Comparison of ENCODE assay signal across 10 cellular contexts in genomic region chr10:71873582-71874182, GRCh38. TPM values are rescaled to one million over a fixed set of nuclear protein-coding genes. Genes with fewer than 3 reads are reported as not detected.
DNase-seq lines count a peak whose midpoint lies in the region; ATAC-seq and TF ChIP-seq lines count a peak whose summit lies in the region.
"Had no signal": no experiment of that assay in that cellular context is flagged by ENCODE, and none has a peak within 500 bp of the region (broad histone marks: within the 10 kb centered on the region; RNA-seq: fewer than 3 reads in every experiment).

No MANE protein-coding gene starts in this region.

- H3F3A ChIP-seq in GM23248 (ENCODE audit: insufficient read depth) = no peaks in the 10 kb centered on the region

- H4K20me1 ChIP-seq in KMS-11 (ENCODE audit: insufficient read depth) (no peaks in the 10 kb centered on the region), GM23248 (ENCODE audit: insufficient read depth) (no peaks in the 10 kb centered on the region)

- CTCF ChIA-PET in GM10248 (lab: Yijun Ruan, JAX) = interaction anchor here (0.8 to 3.8 kb wide), 4 partner anchors 19 to 37 kb away, joined by 3 to 27 read pairs (median 4); partner anchors contain the start of gene PSAP
- CTCF ChIA-PET in activated CD4-positive, alpha-beta memory T cell treated with anti-CD3 and anti-CD28 coated beads, Interleukin-2, amount 10 ng/mL, durations not matched to agents 7 days and 5 days (lab: Charles Lee) = interaction anchor here (1.1 to 2.2 kb wide), 2 partner anchors 9 to 23 kb away, joined by 3 to 6 read pairs; no protein-coding TSS in a partner anchor

- H3K4me3 Mint-ChIP-seq in activated CD4-positive, alpha-beta memory T cell treated with anti-CD3 and anti-CD28 coated beads, Interleukin-2, amount 10 ng/mL, durations not matched to agents 7 days and 5 days = no peak overlapping the region

- H3K4me3 ChIP-seq in KMS-11 (IDR thresholded peaks at IDR 0.05; ENCODE audit: insufficient read depth, low read depth, low read length) (no peak overlapping the region), GM23248 (no peak overlapping the region)
- H3K4me3 ChIP-seq: skin epidermis had no signal

- peaks cover 40% of the 10 kb centered on the region for H3K4me1 ChIP-seq in KMS-11 (ENCODE audit: low read depth, poor library complexity, severe bottlenecking)
- 0 out of 2 replicates have a peak, but pooled peaks cover 9% of the 10 kb centered on the region for H3K4me1 ChIP-seq in GM23248 (ENCODE audit: insufficient read depth)

- H3K9me2 ChIP-seq in GM23248 (ENCODE audit: insufficient read depth) = no peaks in the 10 kb centered on the region

- H3K27me3 Mint-ChIP-seq in activated CD4-positive, alpha-beta memory T cell treated with anti-CD3 and anti-CD28 coated beads, Interleukin-2, amount 10 ng/mL, durations not matched to agents 7 days and 5 days = peaks cover 4% of the 10 kb centered on the region

- H3K4me2 ChIP-seq in KMS-11 = peak overlapping the region; percentile 26; the same call in 1 of the 2 replicates
- H3K4me2 ChIP-seq in GM23248 (ENCODE audit: unreplicated experiment) = no peak overlapping the region

- H3K27ac Mint-ChIP-seq in activated CD4-positive, alpha-beta memory T cell treated with anti-CD3 and anti-CD28 coated beads, Interleukin-2, amount 10 ng/mL, durations not matched to agents 7 days and 5 days = no peak overlapping the region

- peak; percentile 85 for DNase-seq in GM10248 (ENCODE audit: extremely low spot score)
- DNase-seq in AG08395 (ENCODE audit: low spot score) = no peak
- no peak for DNase-seq in activated CD4-positive, alpha-beta memory T cell treated with anti-CD3 and anti-CD28 coated beads, Interleukin-2, amount 10 ng/mL, durations not matched to agents 7 days and 5 days
- no peak for DNase-seq in GM23248
- no peak for DNase-seq in DMS79 treated with DMSO at 0.1 percent for 48 hours (lab: John Stamatoyannopoulos, UW)
- DNase-seq: AML-193 had no signal

- H3K36me3 Mint-ChIP-seq in activated CD4-positive, alpha-beta memory T cell treated with anti-CD3 and anti-CD28 coated beads, Interleukin-2, amount 10 ng/mL, durations not matched to agents 7 days and 5 days (ENCODE audit: low read depth) = no peaks in the 10 kb centered on the region

- peaks cover 12% of the 10 kb centered on the region for H3K27me3 ChIP-seq in KMS-11 (ENCODE audit: insufficient read depth, low read depth)
- no peaks in the 10 kb centered on the region for H3K27me3 ChIP-seq in GM23248 (replicated peaks; ENCODE audit: insufficient read depth)

- H3K79me2 ChIP-seq in KMS-11 (ENCODE audit: insufficient read depth, low read depth) = no peaks in the 10 kb centered on the region
- H3K79me2 ChIP-seq in GM23248 (ENCODE audit: insufficient read depth) = no peaks in the 10 kb centered on the region

- 91 to 93% methylated on average over 7 of the region's 7 CpGs for WGBS in GM23248 (ENCODE audit: low coverage in 1 of 2, low lambda C conversion rate in 2 of 2, missing lambda C conversion rate in 2 of 2), 2 experiments

- H3K36me3 ChIP-seq in KMS-11 (ENCODE audit: insufficient read depth) = no peaks in the 10 kb centered on the region
- no peaks in the 10 kb centered on the region for H3K36me3 ChIP-seq in GM23248 (ENCODE audit: low read depth)

- H3K9me3 Mint-ChIP-seq in activated CD4-positive, alpha-beta memory T cell treated with anti-CD3 and anti-CD28 coated beads, Interleukin-2, amount 10 ng/mL, durations not matched to agents 7 days and 5 days = no peaks in the 10 kb centered on the region

- POLR2A ChIA-PET in GM10248 (lab: Yijun Ruan, JAX) = interaction anchor here (0.9 kb wide), 1 partner anchor 22 kb away, joined by 3 read pairs; the partner anchor contains the start of gene PSAP
- POLR2A ChIA-PET in activated CD4-positive, alpha-beta memory T cell treated with anti-CD3 and anti-CD28 coated beads, Interleukin-2, amount 10 ng/mL, durations not matched to agents 7 days and 5 days (lab: Charles Lee) = no interaction called here

- H3K27ac ChIP-seq in KMS-11 = no peak overlapping the region
- H3K27ac ChIP-seq in GM23248 = no peak overlapping the region
- H3K27ac ChIP-seq: skin epidermis had no signal

- TF ChIP-seq CTCF in GM10248 (IDR thresholded peaks at IDR 0.05; ENCODE audit: control extremely low read depth, extremely low read depth, low read depth, missing control alignments) (no peak), KMS-11 (conservative IDR thresholded peaks at IDR 0.05; ENCODE audit: low read depth, low read length) (no peak)

- in situ Hi-C loops in GM23248 (cut with MboI) = no loop called here

- no peaks in the 10 kb centered on the region for H3K9me3 ChIP-seq in GM23248 (ENCODE audit: low read depth)

- H2AFZ ChIP-seq in KMS-11 (ENCODE audit: low read depth) (no peak overlapping the region), GM23248 (no peak overlapping the region)

- ATAC-seq in GM19351 (IDR thresholded peaks at IDR 0.05; ENCODE audit: unreplicated experiment) (peak; percentile 96), HG02870 (IDR thresholded peaks at IDR 0.05; ENCODE audit: unreplicated experiment) (peak; percentile 91)

- H3K9ac ChIP-seq in KMS-11 (no peak overlapping the region), GM23248 (no peak overlapping the region)

- peaks cover 1% of the 10 kb centered on the region for H3K4me1 Mint-ChIP-seq in activated CD4-positive, alpha-beta memory T cell treated with anti-CD3 and anti-CD28 coated beads, Interleukin-2, amount 10 ng/mL, durations not matched to agents 7 days and 5 days

RNA-seq across cellular contexts. Expression of gene PSAP, which starts 22.6 kb away (rescaled TPM):
- total RNA-seq in activated CD4-positive, alpha-beta memory T cell treated with anti-CD3 and anti-CD28 coated beads, Interleukin-2, amount 10 ng/mL, durations not matched to agents 7 days and 5 days = 100 to 1,000 TPM; 176 to 178 TPM
- total RNA-seq in GM23248 (2014; rRNA removed; shearing (Covaris generic)) = 665 and 715 TPM in 2 replicates
- polyA plus RNA-seq in GM23248 (2016; fragmentation: Nextera tagmentation; extraction: Ambion mirVana) = 1,142 and 1,168 TPM in 2 replicates
